14 cellular contexts compared by ENCODE assay signal in genomic region chr20:49324306-49324705, GRCh38. TPM values are rescaled to one million over a fixed set of nuclear protein-coding genes. Genes with fewer than 3 reads are reported as not detected.
DNase-seq lines count a peak whose midpoint lies in the region; ATAC-seq, FAIRE-seq and TF ChIP-seq lines count a peak whose summit lies in the region.
"Had no signal": no experiment of that assay in that cellular context is flagged by ENCODE, and none has a peak within 500 bp of the region (broad histone marks: within the 10 kb centered on the region; RNA-seq: fewer than 3 reads in every experiment).

No MANE protein-coding gene starts in this region.

- H3K9ac ChIP-seq in HCT116 (ENCODE audit: low read length) (peak overlapping the region; percentile 18; the same call in 1 of the 2 replicates), astrocyte (ENCODE audit: low read length) (no peak overlapping the region), neural progenitor cell (no peak overlapping the region)

- H3K36me3 ChIP-seq in HCT116 (ENCODE audit: control insufficient read depth in 1 of 2, insufficient read depth in 2 of 2, low read length in 2 of 2), result no peaks in the 10 kb centered on the region
- H3K36me3 ChIP-seq in astrocyte (ENCODE audit: insufficient read depth, low read length), result no peaks in the 10 kb centered on the region
- H3K36me3 ChIP-seq in neural progenitor cell, result no peaks in the 10 kb centered on the region
- H3K36me3 ChIP-seq: thoracic aorta had no signal

- H3K4me3 ChIP-seq in HCT116 (replicated peaks in 1 of 2; ENCODE audit: low read depth in 1 of 2, low read length in 2 of 2) (no peak overlapping the region), astrocyte (ENCODE audit: insufficient read depth, low read depth, low read length) (no peak overlapping the region), neural progenitor cell (no peak overlapping the region)
- H3K4me3 ChIP-seq: mucosa of descending colon, thoracic aorta had no signal

- H3K4me1 Mint-ChIP-seq in CD14-positive monocyte, result peaks cover 33% of the 10 kb centered on the region
- H3K4me1 Mint-ChIP-seq in astrocyte (ENCODE audit: low read depth, unreplicated experiment), result peaks cover 7% of the 10 kb centered on the region
- peaks cover 9% of the 10 kb centered on the region for H3K4me1 Mint-ChIP-seq in neural progenitor cell
- H3K4me1 Mint-ChIP-seq in mesothelial cell of epicardium, result peaks cover under 1% of the 10 kb centered on the region

- CTCF ChIA-PET in HCT116 (lab: Charles Lee), result interaction anchor here (1.3 kb wide), 1 partner anchor 78 kb away, joined by 3 read pairs; no protein-coding TSS in a partner anchor

- peak overlapping the region in 1 of 2 donors; percentile 26 for H3K4me3 Mint-ChIP-seq in CD14-positive monocyte
- no peak overlapping the region for H3K4me3 Mint-ChIP-seq in astrocyte (ENCODE audit: unreplicated experiment)
- H3K4me3 Mint-ChIP-seq in neural progenitor cell, result no peak overlapping the region
- no peak overlapping the region for H3K4me3 Mint-ChIP-seq in mesothelial cell of epicardium
- H3K4me3 Mint-ChIP-seq: activated naive CD4-positive, alpha-beta T cell treated with anti-CD3 and anti-CD28 coated beads for 36 hours; stimulated activated naive B cell treated with anti-CD40 and anti-IgM and Interleukin-4, amounts not matched to agents 10 μg/mL and 1 μg/mL and 100 μg/mL, for 72 hours had no signal

- H3K27ac Mint-ChIP-seq in CD14-positive monocyte (peak overlapping the region in 6 of 7 donors; percentile 12 to 95 (median 83)), astrocyte (ENCODE audit: unreplicated experiment) (no peak overlapping the region), neural progenitor cell (no peak overlapping the region), mesothelial cell of epicardium (no peak overlapping the region)
- H3K27ac Mint-ChIP-seq: activated naive CD4-positive, alpha-beta T cell treated with anti-CD3 and anti-CD28 coated beads for 36 hours; stimulated activated naive B cell treated with anti-CD40 and anti-IgM and Interleukin-4, amounts not matched to agents 10 μg/mL and 1 μg/mL and 100 μg/mL, for 72 hours had no signal

- ATAC-seq in HCT116 (no peak), GM18873 (IDR thresholded peaks at IDR 0.05; ENCODE audit: low FRiP score, unreplicated experiment) (no peak)

- RAD21 ChIA-PET in HCT116 (lab: Charles Lee; ENCODE audit: low non-redundant PET in 1 of 2, low total read pairs in 2 of 2, uncharacterized antibody in 2 of 2, unreplicated experiment in 2 of 2), result no interaction called here

- H3K9me3 ChIP-seq in HCT116 (ENCODE audit: control insufficient read depth in 1 of 2, insufficient read depth in 1 of 2, low read depth in 1 of 2, low read length in 2 of 2), result no peaks in the 10 kb centered on the region
- H3K9me3 ChIP-seq in astrocyte (ENCODE audit: insufficient read depth, low read depth, low read length), result no peaks in the 10 kb centered on the region
- H3K9me3 ChIP-seq in neural progenitor cell (ENCODE audit: low read depth), result no peaks in the 10 kb centered on the region
- H3K9me3 ChIP-seq: mucosa of descending colon, thoracic aorta had no signal

- H3K4me2 ChIP-seq in HCT116 (ENCODE audit: low read length), result no peak overlapping the region
- no peak overlapping the region for H3K4me2 ChIP-seq in astrocyte (ENCODE audit: low read length)
- H3K4me2 ChIP-seq in neural progenitor cell, result no peak overlapping the region

- DNase-seq in CD14-positive monocyte (ENCODE audit: low spot score), result no peak
- no peak for DNase-seq in HCT116 (ENCODE audit: low read depth, low spot score)
- no peak for DNase-seq in astrocyte (ENCODE audit: low read depth)
- no peak for DNase-seq in neural progenitor cell (ENCODE audit: low spot score)
- DNase-seq in mesothelial cell of epicardium (ENCODE audit: low spot score in 2 of 2, unreplicated experiment in 2 of 2), result no peak
- DNase-seq in anterior cingulate cortex (lab: John Stamatoyannopoulos, UW), result no peak
- DNase-seq: nucleus accumbens; stimulated activated naive B cell treated with anti-CD40 and anti-IgM and Interleukin-4, amounts not matched to agents 10 μg/mL and 1 μg/mL and 100 μg/mL, for 72 hours had no signal

- H3K27me3 ChIP-seq in HCT116 (ENCODE audit: insufficient read depth, low read length) (peaks cover 28% of the 10 kb centered on the region; the same call in 1 of the 2 replicates), astrocyte (ENCODE audit: insufficient read depth, low read length) (peaks cover 46% of the 10 kb centered on the region), neural progenitor cell (peaks cover 17% of the 10 kb centered on the region)

- POLR2A ChIA-PET in HCT116 (lab: Charles Lee), result interaction anchor here (1.0 kb wide), 1 partner anchor 78 kb away, joined by 3 read pairs; no protein-coding TSS in a partner anchor

- H3K9me3 Mint-ChIP-seq in CD14-positive monocyte (peaks cover 0 to 4% (median 0%) of the 10 kb centered on the region in 7 donors), astrocyte (ENCODE audit: unreplicated experiment) (no peaks in the 10 kb centered on the region), neural progenitor cell (no peaks in the 10 kb centered on the region), mesothelial cell of epicardium (no peaks in the 10 kb centered on the region)
- H3K9me3 Mint-ChIP-seq: activated naive CD4-positive, alpha-beta T cell treated with anti-CD3 and anti-CD28 coated beads for 36 hours; effector memory CD8-positive, alpha-beta T cell; stimulated activated naive B cell treated with anti-CD40 and anti-IgM and Interleukin-4, amounts not matched to agents 10 μg/mL and 1 μg/mL and 100 μg/mL, for 72 hours had no signal

- no peaks in the 10 kb centered on the region for H3K9me2 ChIP-seq in HCT116 (ENCODE audit: insufficient read depth)

- no peaks in the 10 kb centered on the region for H3K36me3 Mint-ChIP-seq in CD14-positive monocyte
- H3K36me3 Mint-ChIP-seq in astrocyte (ENCODE audit: low read depth, unreplicated experiment), result no peaks in the 10 kb centered on the region
- no peaks in the 10 kb centered on the region for H3K36me3 Mint-ChIP-seq in neural progenitor cell
- no peaks in the 10 kb centered on the region for H3K36me3 Mint-ChIP-seq in mesothelial cell of epicardium
- H3K36me3 Mint-ChIP-seq: stimulated activated naive B cell treated with anti-CD40 and anti-IgM and Interleukin-4, amounts not matched to agents 10 μg/mL and 1 μg/mL and 100 μg/mL, for 72 hours had no signal

- no peak overlapping the region for H3K27ac ChIP-seq in HCT116 (ENCODE audit: low read depth, low read length)
- no peak overlapping the region for H3K27ac ChIP-seq in astrocyte (ENCODE audit: low read depth, low read length)
- no peak overlapping the region for H3K27ac ChIP-seq in neural progenitor cell
- H3K27ac ChIP-seq: thoracic aorta had no signal

- H3K79me2 ChIP-seq in HCT116 (ENCODE audit: insufficient read depth, low read length) (no peaks in the 10 kb centered on the region), astrocyte (ENCODE audit: insufficient read depth, low read length) (no peaks in the 10 kb centered on the region), neural progenitor cell (ENCODE audit: low read depth) (no peaks in the 10 kb centered on the region)

- FAIRE-seq in astrocyte (lab: Jason Lieb, UNC), result no peak
- FAIRE-seq: GM18507 had no signal

- intact Hi-C loops in CD14-positive monocyte (cut with micrococcal nuclease), result loop anchor here (5.0 kb wide), 1 partner anchor 42 kb away; no protein-coding TSS in a partner anchor
- intact Hi-C loops in HCT116 (cut with micrococcal nuclease), result loop anchor here (5.0 kb wide), 1 partner anchor 192 kb away; no protein-coding TSS in a partner anchor

- no peak for TF ChIP-seq CTCF in CD14-positive monocyte (IDR thresholded peaks at IDR 0.05)
- no peak for TF ChIP-seq CTCF in HCT116 (IDR thresholded peaks at IDR 0.05 in 2 of 3, conservative IDR thresholded peaks at IDR 0.05 in 1 of 3; ENCODE audit: borderline replicate concordance in 1 of 3, insufficient read depth in 1 of 3, low read depth in 2 of 3, low read length in 2 of 3)
- TF ChIP-seq CTCF in astrocyte (IDR thresholded peaks at IDR 0.05; ENCODE audit: insufficient read depth, low read depth, low read length), result no peak
- TF ChIP-seq CTCF in neural progenitor cell (IDR thresholded peaks at IDR 0.05), result no peak
- no peak for TF ChIP-seq CTCF in mesothelial cell of epicardium (IDR thresholded peaks at IDR 0.05; ENCODE audit: unreplicated experiment)

- H3K27me3 Mint-ChIP-seq in CD14-positive monocyte (ENCODE audit: low read depth in 3 of 3), result peaks cover 21 to 25% (median 22%) of the 10 kb centered on the region in 3 donors
- peaks cover 58% of the 10 kb centered on the region for H3K27me3 Mint-ChIP-seq in astrocyte (ENCODE audit: low read depth, unreplicated experiment)
- H3K27me3 Mint-ChIP-seq in neural progenitor cell (ENCODE audit: insufficient read depth, low read depth), result peaks cover 23% of the 10 kb centered on the region
- peaks cover 71% of the 10 kb centered on the region for H3K27me3 Mint-ChIP-seq in mesothelial cell of epicardium (ENCODE audit: low read depth)

- H2AFZ ChIP-seq in HCT116 (ENCODE audit: low read depth, low read length, poor library complexity, severe bottlenecking), result no peak overlapping the region
- H2AFZ ChIP-seq in astrocyte (ENCODE audit: low read depth, low read length), result peak overlapping the region; percentile 40
- peak overlapping the region; percentile 19 for H2AFZ ChIP-seq in neural progenitor cell (replicated peaks)

- no peak for TF ChIP-seq POLR2A in HCT116 (IDR thresholded peaks at IDR 0.05; ENCODE audit: borderline replicate concordance, extremely low read depth, insufficient read depth, insufficient read length)

- no peak for TF ChIP-seq RAD21 in HCT116 (IDR thresholded peaks at IDR 0.05; ENCODE audit: low read depth)

- peaks cover 2 to 8% of the 10 kb centered on the region in 2 experiments; a peak in 3 of 4 replicates for H3K4me1 ChIP-seq in HCT116 (ENCODE audit: control insufficient read depth in 1 of 2, insufficient read depth in 2 of 2, low read length in 2 of 2)
- H3K4me1 ChIP-seq in astrocyte (ENCODE audit: insufficient read depth, low read length), result peaks cover 17% of the 10 kb centered on the region
- H3K4me1 ChIP-seq in neural progenitor cell, result peaks cover 9% of the 10 kb centered on the region

- no TSS peak for BruUV-seq in HCT116 (replicated peaks; lab: Mats Ljungman, UMichigan)

- H4K20me1 ChIP-seq in HCT116 (ENCODE audit: insufficient read depth) (no peaks in the 10 kb centered on the region), astrocyte (ENCODE audit: insufficient read depth, low read length) (no peaks in the 10 kb centered on the region), neural progenitor cell (ENCODE audit: low read depth) (peaks cover 11% of the 10 kb centered on the region)

- peaks cover 4% of the 10 kb centered on the region for H3F3A ChIP-seq in neural progenitor cell (ENCODE audit: low read depth)

TF ChIP-seq in HCT116, 20 proteins besides CTCF, POLR2A, EP300 and RAD21 (continues in another document):
- TF ChIP-seq SP1 (IDR thresholded peaks at IDR 0.05; ENCODE audit: low read depth) (no peak), ELF1 (IDR thresholded peaks at IDR 0.05; ENCODE audit: borderline replicate concordance, low read depth) (no peak), SIN3A (IDR thresholded peaks at IDR 0.05; ENCODE audit: low read depth) (no peak), FOSL1 (IDR thresholded peaks at IDR 0.05; ENCODE audit: low read depth) (no peak)

RNA-seq across cellular contexts. Expression of gene ZNFX1, which starts 46.4 kb away (rescaled TPM):
- 10 to 100 TPM; 11.4 to 23.2 TPM for polyA plus RNA-seq in CD14-positive monocyte
- total RNA-seq in HCT116 (2021; ENCODE audit: unreplicated experiment), result 24.1 TPM
- polyA plus RNA-seq in HCT116 (2012), result 11.8 and 14.2 TPM in 2 replicates
- total RNA-seq in astrocyte, result 77.0 and 77.4 TPM in 2 replicates
- total RNA-seq in neural progenitor cell (ENCODE audit: low replicate concordance), result 6.3 and 6.9 TPM in 2 replicates
- total RNA-seq in mesothelial cell of epicardium, result 15.5 to 16.8 TPM (median 15.9 TPM) in 3 replicates

Comparison
In these comparisons a context has a peak if more than half of its experiments do, and no peak if none do; other contexts are left out.
1. H3K27ac Mint-ChIP-seq: peak in CD14-positive monocyte (6 of 7); none in astrocyte (single experiment), neural progenitor cell (single experiment) and mesothelial cell of epicardium (single experiment).